1 cellular context compared by ENCODE assay signal in genomic region chr2:171433763-171434670, GRCh38.
TF ChIP-seq lines count a peak whose summit lies in the region.

A gene with protein sequence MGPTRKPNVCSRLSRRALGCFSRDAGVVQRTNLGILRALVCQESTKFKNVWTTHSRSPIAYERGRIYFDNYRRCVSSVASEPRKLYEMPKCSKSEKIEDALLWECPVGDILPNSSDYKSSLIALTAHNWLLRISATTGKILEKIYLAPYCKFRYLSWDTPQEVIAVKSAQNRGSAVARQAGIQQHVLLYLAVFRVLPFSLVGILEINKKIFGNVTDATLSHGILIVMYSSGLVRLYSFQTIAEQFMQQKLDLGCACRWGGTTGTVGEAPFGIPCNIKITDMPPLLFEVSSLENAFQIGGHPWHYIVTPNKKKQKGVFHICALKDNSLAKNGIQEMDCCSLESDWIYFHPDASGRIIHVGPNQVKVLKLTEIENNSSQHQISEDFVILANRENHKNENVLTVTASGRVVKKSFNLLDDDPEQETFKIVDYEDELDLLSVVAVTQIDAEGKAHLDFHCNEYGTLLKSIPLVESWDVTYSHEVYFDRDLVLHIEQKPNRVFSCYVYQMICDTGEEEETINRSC (plus strand): TSS chr2:171434226. CDS start chr2:171434578, 352 bp downstream.
A gene with protein sequence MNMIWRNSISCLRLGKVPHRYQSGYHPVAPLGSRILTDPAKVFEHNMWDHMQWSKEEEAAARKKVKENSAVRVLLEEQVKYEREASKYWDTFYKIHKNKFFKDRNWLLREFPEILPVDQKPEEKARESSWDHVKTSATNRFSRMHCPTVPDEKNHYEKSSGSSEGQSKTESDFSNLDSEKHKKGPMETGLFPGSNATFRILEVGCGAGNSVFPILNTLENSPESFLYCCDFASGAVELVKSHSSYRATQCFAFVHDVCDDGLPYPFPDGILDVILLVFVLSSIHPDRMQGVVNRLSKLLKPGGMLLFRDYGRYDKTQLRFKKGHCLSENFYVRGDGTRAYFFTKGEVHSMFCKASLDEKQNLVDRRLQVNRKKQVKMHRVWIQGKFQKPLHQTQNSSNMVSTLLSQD (minus strand): TSS chr2:171433990. CDS start chr2:171392185, 41,805 bp downstream.

TF ChIP-seq in HepG2, 621 proteins besides CTCF, POLR2A, EP300 and RAD21 (continued from another document and continues in another):
- TF ChIP-seq ZNF646 (CRISPR knock-in tag; IDR thresholded peaks at IDR 0.05) (no peak), FOXA3 (CRISPR knock-in tag; IDR thresholded peaks at IDR 0.05) (peak; percentile 52), SOX5 (CRISPR knock-in tag; IDR thresholded peaks at IDR 0.05; ENCODE audit: borderline replicate concordance) (peak; percentile 56; the same call in 1 of the 2 replicates), KLF6 (CRISPR knock-in tag; IDR thresholded peaks at IDR 0.05) (peak; percentile 54), MAFF (IDR thresholded peaks at IDR 0.05; ENCODE audit: low read depth, low read length) (no peak), ZNF33A (CRISPR knock-in tag; IDR thresholded peaks at IDR 0.05; ENCODE audit: borderline replicate concordance) (no peak), ZNF576 (CRISPR knock-in tag; IDR thresholded peaks at IDR 0.05) (peak; percentile 87), ZNF180 (CRISPR knock-in tag; IDR thresholded peaks at IDR 0.05; ENCODE audit: borderline replicate concordance, low read depth) (0 out of 2 replicates have a peak, but pooled peaks have one; percentile 33), SAFB2 (CRISPR knock-in tag; IDR thresholded peaks at IDR 0.05; ENCODE audit: borderline replicate concordance, low read depth) (peak; percentile 42; the same call in 1 of the 2 replicates), ZFP82 (CRISPR knock-in tag; IDR thresholded peaks at IDR 0.05; ENCODE audit: borderline replicate concordance) (peak; percentile 65), FOXK1 (CRISPR knock-in tag; IDR thresholded peaks at IDR 0.05; ENCODE audit: borderline replicate concordance, low read depth) (peak; percentile 60; the same call in 1 of the 2 replicates), ZNF629 (CRISPR knock-in tag; conservative IDR thresholded peaks at IDR 0.05) (peak; percentile 60), ZBTB1 (CRISPR knock-in tag; IDR thresholded peaks at IDR 0.05; ENCODE audit: borderline replicate concordance) (peak; percentile 67; the same call in 1 of the 2 replicates), ZNF460 (CRISPR knock-in tag; IDR thresholded peaks at IDR 0.05; ENCODE audit: borderline replicate concordance) (no peak), THAP11 (CRISPR knock-in tag; IDR thresholded peaks at IDR 0.05) (peak; percentile 98), ZNF580 (CRISPR knock-in tag; IDR thresholded peaks at IDR 0.05; ENCODE audit: borderline replicate concordance, low read depth) (peak; percentile 88), ZNF83 (CRISPR knock-in tag; IDR thresholded peaks at IDR 0.05; ENCODE audit: borderline replicate concordance) (peak; percentile 52; the same call in 1 of the 2 replicates), IKZF4 (CRISPR knock-in tag; IDR thresholded peaks at IDR 0.05; ENCODE audit: borderline replicate concordance, low read depth, not compliant biosample characterization) (peak; percentile 56), ZSCAN30 (CRISPR knock-in tag; IDR thresholded peaks at IDR 0.05) (peak; percentile 72; the same call in 1 of the 2 replicates), MZF1 (CRISPR knock-in tag; IDR thresholded peaks at IDR 0.05; ENCODE audit: borderline replicate concordance) (0 out of 2 replicates have a peak, but pooled peaks have one; percentile 63), ATF2 (CRISPR knock-in tag; IDR thresholded peaks at IDR 0.05) (peak; percentile 65; the same call in 1 of the 2 replicates), ZMYM4 (CRISPR knock-in tag; IDR thresholded peaks at IDR 0.05) (peak; percentile 100), ZFP91 (CRISPR knock-in tag; IDR thresholded peaks at IDR 0.05; ENCODE audit: borderline replicate concordance) (peak; percentile 97), BORCS8-MEF2B (CRISPR knock-in tag; IDR thresholded peaks at IDR 0.05) (peak; percentile 82; the same call in 1 of the 2 replicates), ZBTB2 (CRISPR knock-in tag; IDR thresholded peaks at IDR 0.05; ENCODE audit: low read depth) (peak; percentile 96), RAD51 (IDR thresholded peaks at IDR 0.05; ENCODE audit: borderline replicate concordance) (no peak), GABPA (IDR thresholded peaks at IDR 0.05; ENCODE audit: low read depth, low read length) (peak; percentile 67), GABPA (CRISPR knock-in tag; IDR thresholded peaks at IDR 0.05; ENCODE audit: low read depth) (peak; percentile 80), E2F2 (CRISPR knock-in tag; IDR thresholded peaks at IDR 0.05; ENCODE audit: borderline replicate concordance) (peak; percentile 94; the same call in 1 of the 2 replicates), IRF1 (CRISPR knock-in tag; IDR thresholded peaks at IDR 0.05; ENCODE audit: low read depth) (peak; percentile 79; the same call in 1 of the 2 replicates)
- TF ChIP-seq, protein P1, sequence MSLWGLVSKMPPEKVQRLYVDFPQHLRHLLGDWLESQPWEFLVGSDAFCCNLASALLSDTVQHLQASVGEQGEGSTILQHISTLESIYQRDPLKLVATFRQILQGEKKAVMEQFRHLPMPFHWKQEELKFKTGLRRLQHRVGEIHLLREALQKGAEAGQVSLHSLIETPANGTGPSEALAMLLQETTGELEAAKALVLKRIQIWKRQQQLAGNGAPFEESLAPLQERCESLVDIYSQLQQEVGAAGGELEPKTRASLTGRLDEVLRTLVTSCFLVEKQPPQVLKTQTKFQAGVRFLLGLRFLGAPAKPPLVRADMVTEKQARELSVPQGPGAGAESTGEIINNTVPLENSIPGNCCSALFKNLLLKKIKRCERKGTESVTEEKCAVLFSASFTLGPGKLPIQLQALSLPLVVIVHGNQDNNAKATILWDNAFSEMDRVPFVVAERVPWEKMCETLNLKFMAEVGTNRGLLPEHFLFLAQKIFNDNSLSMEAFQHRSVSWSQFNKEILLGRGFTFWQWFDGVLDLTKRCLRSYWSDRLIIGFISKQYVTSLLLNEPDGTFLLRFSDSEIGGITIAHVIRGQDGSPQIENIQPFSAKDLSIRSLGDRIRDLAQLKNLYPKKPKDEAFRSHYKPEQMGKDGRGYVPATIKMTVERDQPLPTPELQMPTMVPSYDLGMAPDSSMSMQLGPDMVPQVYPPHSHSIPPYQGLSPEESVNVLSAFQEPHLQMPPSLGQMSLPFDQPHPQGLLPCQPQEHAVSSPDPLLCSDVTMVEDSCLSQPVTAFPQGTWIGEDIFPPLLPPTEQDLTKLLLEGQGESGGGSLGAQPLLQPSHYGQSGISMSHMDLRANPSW (CRISPR knock-in tag; IDR thresholded peaks at IDR 0.05; ENCODE audit: borderline replicate concordance), result peak; percentile 30
